ENCODE assay signal across 9 cellular contexts in the genomic region with DNA sequence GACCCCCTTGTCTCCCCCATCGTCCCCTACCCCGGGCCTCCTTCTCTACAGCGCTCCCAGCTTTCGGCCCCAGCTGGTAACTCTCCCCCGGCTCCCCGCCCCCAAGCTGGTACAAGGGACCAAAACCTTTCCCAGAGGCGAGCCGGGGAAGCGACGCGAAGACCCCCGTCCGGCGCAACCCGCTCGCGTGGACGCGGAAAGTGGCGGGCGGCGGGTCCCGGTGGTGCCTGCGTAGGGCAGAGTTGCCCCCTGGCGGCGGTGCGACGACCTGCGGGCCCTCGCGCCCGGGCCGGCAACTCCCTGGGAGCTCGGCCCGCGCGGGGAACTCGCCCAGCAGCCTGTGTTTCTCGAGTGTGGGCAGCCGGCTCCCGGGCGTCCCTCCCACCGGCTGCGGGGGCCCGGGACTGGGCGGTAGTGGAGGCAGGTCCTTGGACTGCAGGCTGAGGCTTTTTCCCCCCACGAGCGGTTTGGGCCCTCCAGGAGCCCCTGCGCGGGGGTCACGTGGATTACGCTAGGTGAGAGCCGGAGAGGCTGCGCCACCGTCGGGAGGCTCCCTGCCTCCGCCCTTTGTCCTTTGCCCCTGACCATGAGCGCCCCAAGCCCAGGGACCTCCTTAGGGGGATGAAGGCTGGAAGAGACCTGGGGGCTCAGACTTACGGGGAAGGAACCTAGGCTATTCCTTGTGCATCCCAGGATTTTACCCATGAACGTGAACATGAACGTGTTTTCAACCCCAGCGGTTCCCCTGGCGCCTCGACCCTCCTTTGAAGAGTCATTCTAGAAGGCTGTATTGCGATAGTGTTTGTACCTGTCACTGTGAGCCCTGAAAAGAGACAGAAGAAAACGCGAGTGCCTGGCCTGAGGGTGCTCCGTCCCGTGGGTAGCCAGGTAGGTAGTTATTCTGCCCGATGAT. TPM values are rescaled to one million over a fixed set of nuclear protein-coding genes. Genes with fewer than 3 reads are reported as not detected.
A peak's percentile ranks its signal among the peaks of the same experiment; 100 is the strongest.
DNase-seq lines count a peak whose midpoint lies in the region; ATAC-seq, FAIRE-seq and TF ChIP-seq lines count a peak whose summit lies in the region.
"Had no signal": no experiment of that assay in that cellular context is flagged by ENCODE, and none has a peak within 500 bp of the region (broad histone marks: within the 10 kb centered on the region; RNA-seq: fewer than 3 reads in every experiment).

No MANE protein-coding gene starts in this region.

- DNase-seq in NCI-H2081 (lab: John Stamatoyannopoulos, UW) (peak; percentile 39 to 55), NCI-H2081 treated with DMSO at 0.1 percent for 48 hours (lab: John Stamatoyannopoulos, UW) (no peak), NOMO-1 treated with DMSO at 0.1 percent for 48 hours (lab: John Stamatoyannopoulos, UW; ENCODE audit: unreplicated experiment) (peak; percentile 12), fibroblast of pulmonary artery (ENCODE audit: low read depth) (peak; percentile 59), pancreas (peak; percentile 32 to 92 (median 70))
- peak; percentile 77 to 82 for DNase-seq in activated T-cell treated with anti-CD3 and anti-CD28 coated beads, Interleukin-2, amount 50 U/mL, for 48 hours
- DNase-seq: DND-41 had no signal

- TF ChIP-seq CTCF in fibroblast of pulmonary artery (IDR thresholded peaks at IDR 0.05; ENCODE audit: low read length, missing control alignments), result peak; percentile 31
- peak; percentile 79 to 94 (median 86) for TF ChIP-seq CTCF in pancreas (IDR thresholded peaks at IDR 0.05)

- H3K27ac ChIP-seq in pancreas, result no peak overlapping the region

- H3K9me3 ChIP-seq in pancreas, result no peaks in the 10 kb centered on the region

- H3K4me3 ChIP-seq in fibroblast of pulmonary artery (replicated peaks; ENCODE audit: low read depth, low read length) (no peak overlapping the region), pancreas (peak overlapping the region in 2 of 4 donors; percentile 5 to 24)

- intact Hi-C loops in pancreas (cut with DNase I), result loop anchor here in 2 of 3 donors (5.0 kb wide), 1 partner anchor 234 kb away; no protein-coding TSS in a partner anchor

- peaks cover 9 to 57% (median 28%) of the 10 kb centered on the region in 4 donors for H3K27me3 ChIP-seq in pancreas

- peak; percentile 79 to 89 (median 88) for ATAC-seq in pancreas
- ATAC-seq in HG03108 (IDR thresholded peaks at IDR 0.05; ENCODE audit: unreplicated experiment), result no peak
- ATAC-seq in HG03378 (IDR thresholded peaks at IDR 0.05; ENCODE audit: unreplicated experiment), result no peak

- 5% methylated on average over 63 to 70 of the region's 70 CpGs for WGBS in pancreas, 2 donors

- FAIRE-seq in pancreas (lab: Jason Lieb, UNC), result no peak

- peaks cover 0 to 6% (median 4%) of the 10 kb centered on the region in 3 donors for H3K4me1 ChIP-seq in pancreas

- no peaks in the 10 kb centered on the region for H3K36me3 ChIP-seq in pancreas

RNA-seq across cellular contexts. Expression of a gene that starts 2.9 kb away (rescaled TPM):
- total RNA-seq in pancreas, result under 1 TPM in 2 of 6 donors, not detected in 4; 0.06 to 0.12 TPM
- polyA plus RNA-seq in pancreas, result under 1 TPM in 1 of 2 donors, not detected in 1; 0.14 TPM

RNA-seq across cellular contexts. Expression of a gene that starts 46.8 kb away (rescaled TPM):
- 100 to 1,000 TPM; 203 to 366 (median 292) TPM for total RNA-seq in pancreas
- polyA plus RNA-seq in pancreas, result 100 to 1,000 TPM; 254 to 320 TPM

Comparison
In these comparisons a context has a peak if more than half of its experiments do, and no peak if none do; other contexts are left out.
1. ATAC-seq: peak in pancreas (4 of 4); none in HG03108 (single experiment) and HG03378 (single experiment).